ENCODE assay signal across 24 cellular contexts in the genomic region with DNA sequence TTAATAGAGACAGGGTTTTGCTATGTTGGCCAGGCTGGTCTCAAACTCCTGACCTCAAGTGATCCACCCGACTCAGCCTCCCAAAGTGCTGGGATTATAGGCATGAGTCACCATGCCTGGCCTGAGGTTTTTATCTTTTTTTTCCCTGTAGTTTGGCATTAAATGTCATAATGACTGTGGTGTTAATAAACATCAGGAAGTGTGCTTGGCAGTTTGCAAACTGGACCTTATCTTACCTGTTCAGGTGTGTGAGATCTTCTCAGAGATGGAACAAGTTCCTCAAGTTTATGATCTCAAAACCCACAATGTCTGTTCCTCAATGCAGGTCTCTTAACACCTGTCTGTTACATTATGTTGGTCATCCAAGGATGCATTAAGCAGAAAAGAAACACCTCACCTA.
DNase-seq lines count a peak whose midpoint lies in the region; ATAC-seq and TF ChIP-seq lines count a peak whose summit lies in the region.
"Had no signal": no experiment of that assay in that cellular context is flagged by ENCODE, and none has a peak within 500 bp of the region (broad histone marks: within the 10 kb centered on the region; RNA-seq: fewer than 3 reads in every experiment).

No MANE protein-coding gene starts in this region.

- H3K4me3 Mint-ChIP-seq in activated naive CD4-positive, alpha-beta T cell treated with anti-CD3 and anti-CD28 coated beads, Interleukin-2, amount 10 ng/mL, durations not matched to agents 7 days and 5 days: no peak overlapping the region
- H3K4me3 Mint-ChIP-seq in activated naive CD4-positive, alpha-beta T cell treated with anti-CD3 and anti-CD28 coated beads for 36 hours: no peak overlapping the region
- H3K4me3 Mint-ChIP-seq in stimulated activated naive B cell treated with anti-CD40 and anti-IgM and Interleukin-4, amounts not matched to agents 10 μg/mL and 1 μg/mL and 100 μg/mL, for 72 hours: no peak overlapping the region
- H3K4me3 Mint-ChIP-seq: activated CD4-positive, alpha-beta memory T cell treated with anti-CD3 and anti-CD28 coated beads, Interleukin-2, amount 10 ng/mL, durations not matched to agents 7 days and 5 days; activated naive CD8-positive, alpha-beta T cell treated with anti-CD3 and anti-CD28 coated beads, Interleukin-2, amount 50 U/mL, for 24 hours; activated T-helper 1 cell treated with anti-CD3 and anti-CD28 coated beads, Interleukin-12 subunit alpha, Interleukin-12 subunit beta, Interleukin-2, Interleukin-4 antibody, amounts not matched to agents 30 ng/mL and 10 ng/mL and 1 ng/mL, durations not matched to agents 14 hours and 24 hours and 36 hours; CD14-positive monocyte; dendritic cell treated with granulocyte-macrophage colony-stimulating factor and Interleukin-4, amounts not matched to agents 40 ng/mL and 50 ng/mL, for 4 days had no signal

- in situ Hi-C loops in G401 (cut with HindIII; ENCODE audit: low sequenced_read_pairs): no loop called here

- H3K27ac ChIP-seq in esophagus squamous epithelium: peak overlapping the region in 3 of 4 donors; percentile 1 to 53 (median 46)
- H3K27ac ChIP-seq: brain microvascular endothelial cell, tibial artery had no signal

- TF ChIP-seq CTCF in esophagus squamous epithelium (IDR thresholded peaks at IDR 0.05): no peak

- H3K4me1 ChIP-seq in esophagus squamous epithelium: peaks cover 0 to 25% (median 17%) of the 10 kb centered on the region in 3 donors

- no peak for DNase-seq in activated naive CD4-positive, alpha-beta T cell treated with anti-CD3 and anti-CD28 coated beads, Interleukin-2, amount 10 ng/mL, durations not matched to agents 7 days and 5 days
- no peak for DNase-seq in activated naive CD4-positive, alpha-beta T cell treated with anti-CD3 and anti-CD28 coated beads for 36 hours
- peak; percentile 19 for DNase-seq in MG63
- no peak for DNase-seq in esophagus squamous epithelium (lab: John Stamatoyannopoulos, UW)
- DNase-seq in stimulated activated naive B cell treated with anti-CD40 and anti-IgM and Interleukin-4, amounts not matched to agents 10 μg/mL and 1 μg/mL and 100 μg/mL, for 72 hours: no peak
- no peak for DNase-seq in RPMI8226
- no peak for DNase-seq in NCI-H524 treated with DMSO at 0.1 percent for 48 hours (lab: John Stamatoyannopoulos, UW)
- DNase-seq in G401 (ENCODE audit: low spot score): no peak
- DNase-seq: activated CD4-positive, alpha-beta memory T cell treated with anti-CD3 and anti-CD28 coated beads, Interleukin-2, amount 10 ng/mL, durations not matched to agents 7 days and 5 days; activated naive CD8-positive, alpha-beta T cell treated with anti-CD3 and anti-CD28 coated beads, Interleukin-2, amount 50 U/mL, for 24 hours; brain microvascular endothelial cell; DMS79 treated with DMSO at 0.1 percent for 48 hours; Kasumi-1; NCI-H1436 treated with DMSO at 0.1 percent for 48 hours; NCI-H82; nucleus accumbens; right cardiac atrium; stimulated activated CD4-positive, alpha-beta T cell treated with anti-CD3 and anti-CD28 coated beads, Interleukin-15, amount 100 ng/mL, for 24 hours; stimulated activated naive CD4-positive, alpha-beta T cell; tibial artery had no signal

- intact Hi-C loops in activated naive CD4-positive, alpha-beta T cell treated with anti-CD3 and anti-CD28 coated beads for 36 hours (cut with micrococcal nuclease): no loop called here
- intact Hi-C loops in esophagus squamous epithelium (cut with DNase I): no loop called here

- TF ChIP-seq POLR2A in esophagus squamous epithelium (IDR thresholded peaks at IDR 0.05): no peak

- peaks cover 73% of the 10 kb centered on the region for H3K4me1 Mint-ChIP-seq in activated naive CD4-positive, alpha-beta T cell treated with anti-CD3 and anti-CD28 coated beads, Interleukin-2, amount 10 ng/mL, durations not matched to agents 7 days and 5 days
- peaks cover 87% of the 10 kb centered on the region for H3K4me1 Mint-ChIP-seq in activated naive CD4-positive, alpha-beta T cell treated with anti-CD3 and anti-CD28 coated beads for 36 hours (ENCODE audit: low read depth)
- peaks cover 56 to 81% of the 10 kb centered on the region in 2 donors for H3K4me1 Mint-ChIP-seq in stimulated activated naive B cell treated with anti-CD40 and anti-IgM and Interleukin-4, amounts not matched to agents 10 μg/mL and 1 μg/mL and 100 μg/mL, for 72 hours

- CTCF ChIA-PET in activated naive CD4-positive, alpha-beta T cell treated with anti-CD3 and anti-CD28 coated beads, Interleukin-2, amount 10 ng/mL, durations not matched to agents 7 days and 5 days (lab: Charles Lee): interaction anchor here (0.9 kb wide), 1 partner anchor 10 kb away, joined by 6 read pairs; no protein-coding TSS in a partner anchor
- CTCF ChIA-PET in activated naive CD4-positive, alpha-beta T cell treated with anti-CD3 and anti-CD28 coated beads for 36 hours (lab: Charles Lee): no interaction called here

- peaks cover 13% of the 10 kb centered on the region for H3K9me3 Mint-ChIP-seq in activated naive CD4-positive, alpha-beta T cell treated with anti-CD3 and anti-CD28 coated beads, Interleukin-2, amount 10 ng/mL, durations not matched to agents 7 days and 5 days
- H3K9me3 Mint-ChIP-seq in activated naive CD4-positive, alpha-beta T cell treated with anti-CD3 and anti-CD28 coated beads for 36 hours: peaks cover 5% of the 10 kb centered on the region
- H3K9me3 Mint-ChIP-seq in stimulated activated naive B cell treated with anti-CD40 and anti-IgM and Interleukin-4, amounts not matched to agents 10 μg/mL and 1 μg/mL and 100 μg/mL, for 72 hours: peaks cover 0 to 4% of the 10 kb centered on the region in 2 donors
- H3K9me3 Mint-ChIP-seq: dendritic cell treated with granulocyte-macrophage colony-stimulating factor and Interleukin-4, amounts not matched to agents 40 ng/mL and 50 ng/mL, for 4 days had no signal

- 30 to 43% methylated on average over 1 of the region's 1 CpG for WGBS in esophagus squamous epithelium, 2 donors

- ATAC-seq in stimulated activated naive B cell treated with anti-CD40 and anti-IgM and Interleukin-4, amounts not matched to agents 10 μg/mL and 1 μg/mL and 100 μg/mL, for 72 hours (replicated peaks): no peak
- ATAC-seq: activated naive CD8-positive, alpha-beta T cell treated with anti-CD3 and anti-CD28 coated beads, Interleukin-2, amount 50 U/mL, for 24 hours; left lobe of liver; right cardiac atrium had no signal

- no peaks in the 10 kb centered on the region for H3K27me3 Mint-ChIP-seq in activated naive CD4-positive, alpha-beta T cell treated with anti-CD3 and anti-CD28 coated beads, Interleukin-2, amount 10 ng/mL, durations not matched to agents 7 days and 5 days
- H3K27me3 Mint-ChIP-seq in activated naive CD4-positive, alpha-beta T cell treated with anti-CD3 and anti-CD28 coated beads for 36 hours (ENCODE audit: low read depth): no peaks in the 10 kb centered on the region
- H3K27me3 Mint-ChIP-seq in stimulated activated naive B cell treated with anti-CD40 and anti-IgM and Interleukin-4, amounts not matched to agents 10 μg/mL and 1 μg/mL and 100 μg/mL, for 72 hours: no peaks in the 10 kb centered on the region
- H3K27me3 Mint-ChIP-seq: activated CD4-positive, alpha-beta memory T cell treated with anti-CD3 and anti-CD28 coated beads, Interleukin-2, amount 10 ng/mL, durations not matched to agents 7 days and 5 days; activated naive CD8-positive, alpha-beta T cell treated with anti-CD3 and anti-CD28 coated beads, Interleukin-2, amount 50 U/mL, for 24 hours; dendritic cell treated with granulocyte-macrophage colony-stimulating factor and Interleukin-4, amounts not matched to agents 40 ng/mL and 50 ng/mL, for 4 days had no signal

- peaks cover 9% of the 10 kb centered on the region for H3K36me3 ChIP-seq in MG63
- no peaks in the 10 kb centered on the region for H3K36me3 ChIP-seq in esophagus squamous epithelium
- H3K36me3 ChIP-seq: brain microvascular endothelial cell, tibial artery had no signal

- H3K4me3 ChIP-seq in MG63 (no peak overlapping the region), esophagus squamous epithelium (no peak overlapping the region)
- H3K4me3 ChIP-seq: tibial artery had no signal

- H3K9me3 ChIP-seq in MG63: peaks cover 2% of the 10 kb centered on the region; the same call in 1 of the 2 replicates
- peaks cover 0 to 3% (median 0%) of the 10 kb centered on the region in 3 donors for H3K9me3 ChIP-seq in esophagus squamous epithelium
- H3K9me3 ChIP-seq: tibial artery had no signal

- H3K36me3 Mint-ChIP-seq in activated naive CD4-positive, alpha-beta T cell treated with anti-CD3 and anti-CD28 coated beads, Interleukin-2, amount 10 ng/mL, durations not matched to agents 7 days and 5 days: peaks cover 89% of the 10 kb centered on the region
- H3K36me3 Mint-ChIP-seq in activated naive CD4-positive, alpha-beta T cell treated with anti-CD3 and anti-CD28 coated beads for 36 hours (ENCODE audit: low read depth): peaks cover 72% of the 10 kb centered on the region
- H3K36me3 Mint-ChIP-seq in stimulated activated naive B cell treated with anti-CD40 and anti-IgM and Interleukin-4, amounts not matched to agents 10 μg/mL and 1 μg/mL and 100 μg/mL, for 72 hours: peaks cover 62 to 93% of the 10 kb centered on the region in 2 donors

- H3K27me3 ChIP-seq in MG63 (no peaks in the 10 kb centered on the region), esophagus squamous epithelium (no peaks in the 10 kb centered on the region)
- H3K27me3 ChIP-seq: brain microvascular endothelial cell, tibial artery had no signal

- H3K27ac Mint-ChIP-seq in activated naive CD4-positive, alpha-beta T cell treated with anti-CD3 and anti-CD28 coated beads, Interleukin-2, amount 10 ng/mL, durations not matched to agents 7 days and 5 days: peak overlapping the region; percentile 28
- no peak overlapping the region for H3K27ac Mint-ChIP-seq in activated naive CD4-positive, alpha-beta T cell treated with anti-CD3 and anti-CD28 coated beads for 36 hours
- H3K27ac Mint-ChIP-seq in stimulated activated naive B cell treated with anti-CD40 and anti-IgM and Interleukin-4, amounts not matched to agents 10 μg/mL and 1 μg/mL and 100 μg/mL, for 72 hours: peak overlapping the region; percentile 86
- H3K27ac Mint-ChIP-seq: activated CD4-positive, alpha-beta memory T cell treated with anti-CD3 and anti-CD28 coated beads, Interleukin-2, amount 10 ng/mL, durations not matched to agents 7 days and 5 days; dendritic cell treated with granulocyte-macrophage colony-stimulating factor and Interleukin-4, amounts not matched to agents 40 ng/mL and 50 ng/mL, for 4 days had no signal
